In the genomic region with DNA sequence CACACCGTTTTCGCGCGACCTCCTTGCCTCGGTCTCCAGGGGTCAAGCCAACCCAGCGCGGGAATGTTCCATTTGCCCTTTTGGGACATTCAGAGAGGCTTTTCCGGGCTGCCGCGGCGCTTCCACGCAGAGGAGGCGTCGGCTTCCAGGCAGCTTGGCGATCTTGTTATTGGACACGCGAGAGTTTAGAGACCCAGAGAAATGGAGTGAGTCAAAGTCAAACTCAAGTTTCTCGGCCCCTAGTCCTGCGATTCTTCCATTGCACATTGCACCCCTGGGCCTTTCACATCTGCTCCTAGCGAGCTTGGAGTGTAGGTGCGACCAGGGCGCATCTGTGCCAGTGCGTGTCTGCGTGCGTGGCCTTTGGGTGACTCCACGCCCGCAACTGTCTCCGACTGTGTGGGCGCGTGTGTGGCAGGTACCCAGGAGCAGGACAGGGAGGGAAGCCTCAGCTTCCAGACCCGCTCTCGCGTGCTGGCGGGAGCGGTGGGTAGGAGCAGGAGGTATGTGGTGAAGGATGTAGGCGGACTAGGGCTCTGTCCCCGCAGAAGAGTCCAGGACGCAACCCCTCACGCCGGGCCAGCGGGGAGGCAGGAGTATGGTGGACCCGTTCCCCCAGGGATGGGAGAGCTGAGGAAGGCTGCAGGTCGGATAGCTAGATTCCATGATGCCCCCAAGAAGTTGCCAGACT, we compare ENCODE assay signal across 9 cellular contexts. TPM values are rescaled to one million over a fixed set of nuclear protein-coding genes. Genes with fewer than 3 reads are reported as not detected.
DNase-seq lines count a peak whose midpoint lies in the region; ATAC-seq and TF ChIP-seq lines count a peak whose summit lies in the region.
"Had no signal": no experiment of that assay in that cellular context is flagged by ENCODE, and none has a peak within 500 bp of the region (broad histone marks: within the 10 kb centered on the region; RNA-seq: fewer than 3 reads in every experiment).

No MANE protein-coding gene starts in this region.

- H3K36me3 ChIP-seq in heart left ventricle: no peaks in the 10 kb centered on the region

- H3K4me3 Mint-ChIP-seq in WTC11: peak overlapping the region; percentile 67
- peak overlapping the region; percentile 85 for H3K4me3 Mint-ChIP-seq in type B pancreatic cell

- H3K9me3 Mint-ChIP-seq in WTC11 (no peaks in the 10 kb centered on the region), type B pancreatic cell (no peaks in the 10 kb centered on the region)

- TF ChIP-seq CTCF in heart left ventricle (IDR thresholded peaks at IDR 0.05) (no peak), WTC11 (IDR thresholded peaks at IDR 0.05) (no peak), type B pancreatic cell (conservative IDR thresholded peaks at IDR 0.05) (no peak)

- intact Hi-C loops in heart left ventricle (cut with DNase I): loop anchor here (1.0 to 10.0 kb wide), 19 partner anchors 238 to 913 kb away; no protein-coding TSS in a partner anchor
- intact Hi-C loops in Right ventricle myocardium inferior (cut with DNase I): loop anchor here (10.0 kb wide), 3 partner anchors 390 to 910 kb away; no protein-coding TSS in a partner anchor

- 4 to 6% (median 4%) methylated on average over 23 to 43 of the region's 43 CpGs for WGBS in heart left ventricle, 4 donors

- H3K9me3 ChIP-seq in heart left ventricle: no peaks in the 10 kb centered on the region
- peaks cover 2% of the 10 kb centered on the region for H3K9me3 ChIP-seq in iPS-18c (ENCODE audit: control insufficient read depth, insufficient read depth, low read length)

- ATAC-seq in heart left ventricle (no peak), Right ventricle myocardium inferior (no peak), WTC11 (no peak), GM18858 (IDR thresholded peaks at IDR 0.05; ENCODE audit: unreplicated experiment) (no peak), HG03159 (IDR thresholded peaks at IDR 0.05; ENCODE audit: unreplicated experiment) (no peak)

- DNase-seq in heart left ventricle (no peak), Right ventricle myocardium inferior (ENCODE audit: missing footprints) (no peak), WTC11 (ENCODE audit: low spot score) (no peak), type B pancreatic cell (ENCODE audit: extremely low spot score, unreplicated experiment) (no peak), NCI-H2196 (lab: John Stamatoyannopoulos, UW; ENCODE audit: unreplicated experiment) (no peak)

- peaks cover 78% of the 10 kb centered on the region for H3K27me3 Mint-ChIP-seq in WTC11 (ENCODE audit: low read depth)
- peaks cover 92% of the 10 kb centered on the region for H3K27me3 Mint-ChIP-seq in type B pancreatic cell

- H3K4me3 ChIP-seq in heart left ventricle: peak overlapping the region; percentile 0 to 47 (median 31)
- H3K4me3 ChIP-seq in iPS-18c (ENCODE audit: insufficient read depth, low read depth, low read length): peak overlapping the region; percentile 36; the same call in 1 of the 2 replicates

- peaks cover 0 to 36% (median 28%) of the 10 kb centered on the region in 12 donors for H3K4me1 ChIP-seq in heart left ventricle

- H3K27ac ChIP-seq in heart left ventricle: no peak overlapping the region

- H3K27ac Mint-ChIP-seq in WTC11 (no peak overlapping the region), type B pancreatic cell (no peak overlapping the region)

- H3K36me3 Mint-ChIP-seq in WTC11 (peaks cover 3% of the 10 kb centered on the region; the same call in 1 of the 2 replicates), type B pancreatic cell (no peaks in the 10 kb centered on the region)

- H3K4me1 Mint-ChIP-seq in WTC11: peaks cover 53% of the 10 kb centered on the region
- peaks cover 16% of the 10 kb centered on the region for H3K4me1 Mint-ChIP-seq in type B pancreatic cell (ENCODE audit: unreplicated experiment)

- peaks cover 27 to 94% (median 63%) of the 10 kb centered on the region in 9 donors for H3K27me3 ChIP-seq in heart left ventricle

- CTCF ChIA-PET in WTC11 (lab: Charles Lee): interaction anchor here (0.5 to 5.8 kb wide), 49 partner anchors 8 to 917 kb away, joined by 3 to 65 read pairs (median 4); a partner anchor contains a TSS

- POLR2A ChIA-PET in WTC11 (lab: Charles Lee): interaction anchor here (0.9 kb wide), 1 partner anchor 10 kb away, joined by 3 read pairs; no protein-coding TSS in a partner anchor

- TF ChIP-seq POLR2A in heart left ventricle (IDR thresholded peaks at IDR 0.05): no peak

TF ChIP-seq in WTC11, 78 proteins besides CTCF, POLR2A, EP300 and RAD21:
- TF ChIP-seq, protein P1, sequence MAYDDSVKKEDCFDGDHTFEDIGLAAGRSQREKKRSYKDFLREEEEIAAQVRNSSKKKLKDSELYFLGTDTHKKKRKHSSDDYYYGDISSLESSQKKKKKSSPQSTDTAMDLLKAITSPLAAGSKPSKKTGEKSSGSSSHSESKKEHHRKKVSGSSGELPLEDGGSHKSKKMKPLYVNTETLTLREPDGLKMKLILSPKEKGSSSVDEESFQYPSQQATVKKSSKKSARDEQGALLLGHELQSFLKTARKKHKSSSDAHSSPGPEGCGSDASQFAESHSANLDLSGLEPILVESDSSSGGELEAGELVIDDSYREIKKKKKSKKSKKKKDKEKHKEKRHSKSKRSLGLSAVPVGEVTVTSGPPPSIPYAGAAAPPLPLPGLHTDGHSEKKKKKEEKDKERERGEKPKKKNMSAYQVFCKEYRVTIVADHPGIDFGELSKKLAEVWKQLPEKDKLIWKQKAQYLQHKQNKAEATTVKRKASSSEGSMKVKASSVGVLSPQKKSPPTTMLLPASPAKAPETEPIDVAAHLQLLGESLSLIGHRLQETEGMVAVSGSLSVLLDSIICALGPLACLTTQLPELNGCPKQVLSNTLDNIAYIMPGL (CRISPR knock-in tag; IDR thresholded peaks at IDR 0.05): 0 out of 2 replicates have a peak, but pooled peaks have one; percentile 15
- no peak for TF ChIP-seq ESRRA (CRISPR knock-in tag; IDR thresholded peaks at IDR 0.05; ENCODE audit: borderline replicate concordance)

RNA-seq across cellular contexts. Expression of a gene that starts 13.5 kb away (rescaled TPM):
- total RNA-seq in heart left ventricle (not detected), Right ventricle myocardium inferior (not detected), WTC11 (2021) (6.2 to 13.2 TPM (median 6.6 TPM) in 3 replicates), type B pancreatic cell (ENCODE audit: low replicate concordance) (0.68 TPM in 1 of 2 replicates, not detected in the other)
- not detected for polyA plus RNA-seq in heart left ventricle
- total RNA-seq: pulmonary artery endothelial cell had no signal

RNA-seq across cellular contexts. Expression of a gene that starts 54.2 kb away (rescaled TPM):
- total RNA-seq in heart left ventricle: 1 to 10 TPM in 3 of 9 donors, under 1 TPM in 6; 0.32 to 1.8 (median 0.61) TPM
- 1 to 10 TPM in 1 of 2 donors, under 1 TPM in 1; 0.99 to 2.0 TPM for polyA plus RNA-seq in heart left ventricle
- 0.65 TPM for total RNA-seq in Right ventricle myocardium inferior
- 1.2 to 1.7 TPM (median 1.5 TPM) in 3 replicates for total RNA-seq in WTC11 (2021)
- total RNA-seq in type B pancreatic cell (ENCODE audit: low replicate concordance): 1.9 and 13.8 TPM in 2 replicates
